In genomic region chr11:34447044-34447443, GRCh38 we compare ENCODE assay signal across 28 cellular contexts.
"Had no signal": no experiment of that assay in that cellular context is flagged by ENCODE, and none has a peak within 500 bp of the region (broad histone marks: within the 10 kb centered on the region; RNA-seq: fewer than 3 reads in every experiment).

No MANE protein-coding gene starts in this region.

- H3K27me3 ChIP-seq: ascending aorta, breast epithelium, cardiac muscle cell, dorsolateral prefrontal cortex had no signal

- H3K4me1 Mint-ChIP-seq: brain, endodermal cell had no signal

- H3K27ac Mint-ChIP-seq: activated B cell treated with CpG ODN at 0.5 μM for 24 hours; activated CD4-positive, alpha-beta memory T cell treated with anti-CD3 and anti-CD28 coated beads for 36 hours; activated naive CD4-positive, alpha-beta T cell treated with anti-CD3 and anti-CD28 coated beads, Interleukin-2, amount 10 ng/mL, durations not matched to agents 7 days and 5 days; activated naive CD4-positive, alpha-beta T cell treated with anti-CD3 and anti-CD28 coated beads, Interleukin-2, amount 50 U/mL, for 72 hours; activated naive CD8-positive, alpha-beta T cell treated with anti-CD3 and anti-CD28 coated beads, Interleukin-2, amount 10 ng/mL, durations not matched to agents 7 days and 5 days; activated T-cell treated with anti-CD3 and anti-CD28 coated beads, Interleukin-2, amount 50 U/mL, for 24 hours; activated T-cell treated with anti-CD3 and anti-CD28 coated beads, Interleukin-2, amount 50 U/mL, for 72 hours; dendritic cell treated with granulocyte-macrophage colony-stimulating factor and Interleukin-4, amounts not matched to agents 40 ng/mL and 50 ng/mL, for 4 days; endodermal cell had no signal

- H3K9me3 Mint-ChIP-seq: activated B cell treated with CpG ODN at 0.5 μM for 24 hours; activated CD4-positive, alpha-beta memory T cell treated with anti-CD3 and anti-CD28 coated beads for 36 hours; activated naive CD4-positive, alpha-beta T cell treated with anti-CD3 and anti-CD28 coated beads, Interleukin-2, amount 10 ng/mL, durations not matched to agents 7 days and 5 days; activated naive CD4-positive, alpha-beta T cell treated with anti-CD3 and anti-CD28 coated beads, Interleukin-2, amount 50 U/mL, for 72 hours; activated naive CD8-positive, alpha-beta T cell treated with anti-CD3 and anti-CD28 coated beads, Interleukin-2, amount 10 ng/mL, durations not matched to agents 7 days and 5 days; activated T-cell treated with anti-CD3 and anti-CD28 coated beads, Interleukin-2, amount 50 U/mL, for 24 hours; activated T-cell treated with anti-CD3 and anti-CD28 coated beads, Interleukin-2, amount 50 U/mL, for 72 hours; brain; central memory CD8-positive, alpha-beta T cell; dendritic cell treated with granulocyte-macrophage colony-stimulating factor and Interleukin-4, amounts not matched to agents 40 ng/mL and 50 ng/mL, for 4 days; endodermal cell had no signal

- H3K4me1 ChIP-seq: ascending aorta, breast epithelium had no signal

- H3K36me3 Mint-ChIP-seq: activated naive CD4-positive, alpha-beta T cell treated with anti-CD3 and anti-CD28 coated beads, Interleukin-2, amount 50 U/mL, for 72 hours; brain had no signal

- H3K4me3 ChIP-seq: ascending aorta, breast epithelium, cardiac muscle cell, coronary artery, dorsolateral prefrontal cortex had no signal

- DNase-seq: activated B cell treated with CpG ODN at 0.5 μM for 24 hours; activated CD4-positive, alpha-beta memory T cell treated with anti-CD3 and anti-CD28 coated beads for 36 hours; activated CD4-positive, alpha-beta T cell treated with anti-CD3 and anti-CD28 coated beads for 48 hours; activated CD8-positive, alpha-beta memory T cell treated with anti-CD3 and anti-CD28 coated beads, Interleukin-2, amount 50 U/mL, for 48 hours; activated gamma-delta T cell; activated naive CD4-positive, alpha-beta T cell; activated naive CD4-positive, alpha-beta T cell treated with anti-CD3 and anti-CD28 coated beads, Interleukin-2, amount 10 ng/mL, durations not matched to agents 7 days and 5 days; activated naive CD8-positive, alpha-beta T cell treated with anti-CD3 and anti-CD28 coated beads, Interleukin-2, amount 10 ng/mL, durations not matched to agents 7 days and 5 days; activated T-cell treated with anti-CD3 and anti-CD28 coated beads for 4 hours; activated T-cell treated with anti-CD3 and anti-CD28 coated beads, Interleukin-2, amount 50 U/mL, for 24 hours; activated T-cell treated with anti-CD3 and anti-CD28 coated beads, Interleukin-2, amount 50 U/mL, for 72 hours; dorsolateral prefrontal cortex; effector memory CD4-positive, alpha-beta T cell; endodermal cell; foreskin fibroblast; head of caudate nucleus; T-helper 9 cell; WERI-Rb-1 had no signal

- H3K4me3 Mint-ChIP-seq: activated B cell treated with CpG ODN at 0.5 μM for 24 hours; activated CD4-positive, alpha-beta memory T cell treated with anti-CD3 and anti-CD28 coated beads for 36 hours; activated naive CD4-positive, alpha-beta T cell treated with anti-CD3 and anti-CD28 coated beads, Interleukin-2, amount 10 ng/mL, durations not matched to agents 7 days and 5 days; activated naive CD8-positive, alpha-beta T cell treated with anti-CD3 and anti-CD28 coated beads, Interleukin-2, amount 10 ng/mL, durations not matched to agents 7 days and 5 days; activated T-cell treated with anti-CD3 and anti-CD28 coated beads, Interleukin-2, amount 50 U/mL, for 24 hours; activated T-cell treated with anti-CD3 and anti-CD28 coated beads, Interleukin-2, amount 50 U/mL, for 72 hours; brain; central memory CD8-positive, alpha-beta T cell; dendritic cell treated with granulocyte-macrophage colony-stimulating factor and Interleukin-4, amounts not matched to agents 40 ng/mL and 50 ng/mL, for 4 days; endodermal cell had no signal

- H3K27me3 Mint-ChIP-seq: activated B cell treated with CpG ODN at 0.5 μM for 24 hours; activated CD4-positive, alpha-beta memory T cell treated with anti-CD3 and anti-CD28 coated beads for 36 hours; activated naive CD4-positive, alpha-beta T cell treated with anti-CD3 and anti-CD28 coated beads, Interleukin-2, amount 10 ng/mL, durations not matched to agents 7 days and 5 days; activated naive CD8-positive, alpha-beta T cell treated with anti-CD3 and anti-CD28 coated beads, Interleukin-2, amount 10 ng/mL, durations not matched to agents 7 days and 5 days; activated T-cell treated with anti-CD3 and anti-CD28 coated beads, Interleukin-2, amount 50 U/mL, for 24 hours; central memory CD8-positive, alpha-beta T cell; dendritic cell treated with granulocyte-macrophage colony-stimulating factor and Interleukin-4, amounts not matched to agents 40 ng/mL and 50 ng/mL, for 4 days had no signal

- ATAC-seq: activated CD4-positive, CD25-positive, alpha-beta regulatory T cell treated with anti-CD3 and anti-CD28 coated beads, Interleukin-2, amount 50 U/mL, for 24 hours; activated naive CD4-positive, alpha-beta T cell treated with anti-CD3 and anti-CD28 coated beads, Interleukin-2, amount 50 U/mL, for 72 hours; activated T-cell treated with anti-CD3 and anti-CD28 coated beads, Interleukin-2, amount 50 U/mL, for 72 hours; esophagus mucosa had no signal

- H3K9me3 ChIP-seq: ascending aorta, breast epithelium had no signal

- H3K27ac ChIP-seq: ascending aorta, breast epithelium, cardiac muscle cell, coronary artery, dorsolateral prefrontal cortex, WERI-Rb-1 had no signal
